38 cellular contexts compared by ENCODE assay signal in the genomic region with DNA sequence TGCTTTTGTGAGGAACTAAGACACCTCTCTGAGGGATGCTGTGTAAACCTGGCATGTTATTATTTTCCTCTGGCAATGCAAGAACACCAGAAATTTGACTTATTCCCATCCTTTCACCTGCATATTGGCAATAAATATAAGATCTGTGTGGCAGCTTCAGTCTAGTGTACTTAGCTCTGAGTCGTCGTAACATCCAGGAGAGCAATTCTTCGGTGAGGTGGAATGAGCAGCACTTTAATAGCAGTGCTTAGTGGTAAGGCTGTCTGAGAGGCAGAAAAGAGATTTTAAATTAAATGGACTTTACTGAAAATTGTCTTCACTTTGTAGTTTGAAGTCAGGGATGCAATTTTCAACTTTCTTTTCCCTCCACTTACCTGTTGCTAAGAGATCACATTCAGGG.
"Had no signal": no experiment of that assay in that cellular context is flagged by ENCODE, and none has a peak within 500 bp of the region (broad histone marks: within the 10 kb centered on the region; RNA-seq: fewer than 3 reads in every experiment).

No MANE protein-coding gene starts in this region.

- ATAC-seq: activated naive CD8-positive, alpha-beta T cell treated with anti-CD3 and anti-CD28 coated beads, Interleukin-2, amount 50 U/mL, for 24 hours; PC-3 had no signal

- H3K36me3 ChIP-seq: Peyer's patch, SJSA1 had no signal

- H3K4me2 ChIP-seq: KMS-11 had no signal

- H3K27me3 ChIP-seq: Peyer's patch, SJSA1 had no signal

- H3K27me3 Mint-ChIP-seq: activated B cell treated with CpG ODN at 0.5 μM for 24 hours; activated CD4-positive, alpha-beta memory T cell treated with anti-CD3 and anti-CD28 coated beads for 36 hours; activated naive CD4-positive, alpha-beta T cell treated with anti-CD3 and anti-CD28 coated beads, Interleukin-2, amount 10 ng/mL, durations not matched to agents 7 days and 5 days; activated naive CD8-positive, alpha-beta T cell; activated naive CD8-positive, alpha-beta T cell treated with anti-CD3 and anti-CD28 coated beads, Interleukin-2, amount 50 U/mL, for 24 hours; brain had no signal

- H3K4me1 Mint-ChIP-seq: activated B cell treated with CpG ODN at 0.5 μM for 24 hours; activated naive CD4-positive, alpha-beta T cell treated with anti-CD3 and anti-CD28 coated beads, Interleukin-2, amount 10 ng/mL, durations not matched to agents 7 days and 5 days; activated naive CD8-positive, alpha-beta T cell treated with anti-CD3 and anti-CD28 coated beads, Interleukin-2, amount 50 U/mL, for 24 hours had no signal

- H3K4me1 ChIP-seq: Peyer's patch, SJSA1 had no signal

- H3K9me3 ChIP-seq: Peyer's patch, SJSA1 had no signal

- H3K27ac Mint-ChIP-seq: activated B cell treated with CpG ODN at 0.5 μM for 24 hours; activated CD4-positive, alpha-beta memory T cell treated with anti-CD3 and anti-CD28 coated beads for 36 hours; activated naive CD4-positive, alpha-beta T cell treated with anti-CD3 and anti-CD28 coated beads, Interleukin-2, amount 10 ng/mL, durations not matched to agents 7 days and 5 days; activated naive CD8-positive, alpha-beta T cell; activated naive CD8-positive, alpha-beta T cell treated with anti-CD3 and anti-CD28 coated beads, Interleukin-2, amount 50 U/mL, for 24 hours; brain had no signal

- H3K27ac ChIP-seq: KMS-11, Peyer's patch, SJSA1, VCaP had no signal

- H3K9ac ChIP-seq: KMS-11 had no signal

- H3K9me3 Mint-ChIP-seq: activated B cell treated with CpG ODN at 0.5 μM for 24 hours, brain had no signal

- H3K4me3 Mint-ChIP-seq: activated B cell treated with CpG ODN at 0.5 μM for 24 hours; activated CD4-positive, alpha-beta memory T cell treated with anti-CD3 and anti-CD28 coated beads for 36 hours; activated naive CD4-positive, alpha-beta T cell treated with anti-CD3 and anti-CD28 coated beads, Interleukin-2, amount 10 ng/mL, durations not matched to agents 7 days and 5 days; activated naive CD8-positive, alpha-beta T cell; activated naive CD8-positive, alpha-beta T cell treated with anti-CD3 and anti-CD28 coated beads, Interleukin-2, amount 50 U/mL, for 24 hours; brain had no signal

- H3K4me3 ChIP-seq: Peyer's patch, SJSA1 had no signal

- DNase-seq: activated B cell treated with CpG ODN at 0.5 μM for 24 hours; activated CD4-positive, alpha-beta memory T cell treated with anti-CD3 and anti-CD28 coated beads for 36 hours; activated CD4-positive, alpha-beta T cell treated with anti-CD3 and anti-CD28 coated beads for 4 hours; activated CD4-positive, alpha-beta T cell treated with anti-CD3 and anti-CD28 coated beads, Interleukin-2, amount 50 U/mL, for 1 hour; activated CD4-positive, CD25-positive, alpha-beta regulatory T cell treated with anti-CD3 and anti-CD28 coated beads, Interleukin-2, amount 50 U/mL, for 72 hours; activated CD8-positive, alpha-beta memory T cell treated with anti-CD3 and anti-CD28 coated beads, Interleukin-2, amount 50 U/mL, for 4 hours; activated effector memory CD4-positive, alpha-beta T cell treated with Interleukin-2 at 50 U/mL for 16 hours; activated naive CD4-positive, alpha-beta T cell treated with anti-CD3 and anti-CD28 coated beads, Interleukin-2, amount 10 ng/mL, durations not matched to agents 7 days and 5 days; activated naive CD8-positive, alpha-beta T cell treated with anti-CD3 and anti-CD28 coated beads, Interleukin-2, amount 50 U/mL, for 24 hours; activated T-cell treated with anti-CD3 and anti-CD28 coated beads, Interleukin-2, amount 50 U/mL, for 48 hours; anterior cingulate cortex; central memory CD4-positive, alpha-beta T cell; MM.1S; MV-4-11; NCI-H1092; NCI-H1436 treated with DMSO at 0.1 percent for 48 hours; NCI-H187 treated with DMSO at 0.1 percent for 48 hours; NCI-H2081; NCI-H2171 treated with DMSO at 0.1 percent for 48 hours; NCI-H2227 treated with DMSO at 0.1 percent for 48 hours; NCI-H446; NCI-H510A treated with DMSO at 0.1 percent for 48 hours; NCI-H526 treated with DMSO at 0.1 percent for 48 hours; NCI-H82; NK-92 treated with Interleukin-12 subunit alpha and Interleukin-12 subunit beta, amount 100 ng/mL, for 24 hours; PC-3; Peyer's patch; RPMI8226; SHP77 treated with DMSO at 0.1 percent for 48 hours; SW 1271; T-helper 1 cell; T-helper 2 cell; T-helper 9 cell had no signal

- H3K36me3 Mint-ChIP-seq: activated CD4-positive, alpha-beta memory T cell treated with anti-CD3 and anti-CD28 coated beads for 36 hours; activated naive CD4-positive, alpha-beta T cell treated with anti-CD3 and anti-CD28 coated beads, Interleukin-2, amount 10 ng/mL, durations not matched to agents 7 days and 5 days; activated naive CD8-positive, alpha-beta T cell; brain had no signal
